Comparison of ENCODE assay signal across 10 cellular contexts in genomic region chr3:128442949-128443348, GRCh38. TPM values are rescaled to one million over a fixed set of nuclear protein-coding genes. Genes with fewer than 3 reads are reported as not detected.
"Had no signal": no experiment of that assay in that cellular context is flagged by ENCODE, and none has a peak within 500 bp of the region (broad histone marks: within the 10 kb centered on the region; RNA-seq: fewer than 3 reads in every experiment).

No MANE protein-coding gene starts in this region.

- ATAC-seq: GM23338 had no signal

- H3K4me2 ChIP-seq: GM23338 had no signal

- DNase-seq: H9, HCEC 1CT, HFFc6, IMR-90, KBM-7 had no signal

- H3K4me3 ChIP-seq: GM23338 had no signal

- FAIRE-seq: H1, H54, HTR-8/SVneo had no signal

- H2AFZ ChIP-seq: GM23338 had no signal

RNA-seq across cellular contexts. Expression of gene DNAJB8, which starts 23.7 kb away (rescaled TPM):
- total RNA-seq: GM23338, H1, H9, HFFc6, HT-29, IMR-90 had no signal
- polyA plus RNA-seq: GM23338, H1, IMR-90 had no signal
